In genomic region chr6:4939241-4939640, GRCh38 we compare ENCODE assay signal across 18 cellular contexts.
"Had no signal": no experiment of that assay in that cellular context is flagged by ENCODE, and none has a peak within 500 bp of the region (broad histone marks: within the 10 kb centered on the region; RNA-seq: fewer than 3 reads in every experiment).

No MANE protein-coding gene starts in this region.

- H3K9me3 Mint-ChIP-seq: dendritic cell treated with granulocyte-macrophage colony-stimulating factor and Interleukin-4, amounts not matched to agents 40 ng/mL and 50 ng/mL, for 4 days; naive thymus-derived CD8-positive, alpha-beta T cell; stimulated activated memory B cell treated with anti-CD40 and anti-IgM and Interleukin-4, amounts not matched to agents 10 μg/mL and 1 μg/mL and 100 μg/mL, for 72 hours had no signal

- ATAC-seq: gastroesophageal sphincter; left lobe of liver; mucosa of descending colon; naive thymus-derived CD8-positive, alpha-beta T cell; psoas muscle; right lobe of liver; stimulated activated memory B cell treated with anti-CD40 and anti-IgM and Interleukin-4, amounts not matched to agents 10 μg/mL and 1 μg/mL and 100 μg/mL, for 72 hours had no signal

- DNase-seq: esophagus squamous epithelium; foreskin fibroblast; glutamatergic neuron; islet precursor cell; mucosa of descending colon; naive thymus-derived CD8-positive, alpha-beta T cell; psoas muscle; retina; right lobe of liver; stimulated activated CD4-positive, alpha-beta T cell treated with anti-CD3 and anti-CD28 coated beads, Interleukin-4, amount 100 ng/mL, for 1 hour; stimulated activated CD8-positive, alpha-beta memory T cell treated with anti-CD3 and anti-CD28 coated beads, Interleukin-4, amount 100 ng/mL, for 48 hours; stomach; substantia nigra; transverse colon had no signal

- H3K27me3 Mint-ChIP-seq: dendritic cell treated with granulocyte-macrophage colony-stimulating factor and Interleukin-4, amounts not matched to agents 40 ng/mL and 50 ng/mL, for 4 days; naive thymus-derived CD8-positive, alpha-beta T cell; stimulated activated memory B cell treated with anti-CD40 and anti-IgM and Interleukin-4, amounts not matched to agents 10 μg/mL and 1 μg/mL and 100 μg/mL, for 72 hours had no signal

- H3K27ac Mint-ChIP-seq: dendritic cell treated with granulocyte-macrophage colony-stimulating factor and Interleukin-4, amounts not matched to agents 40 ng/mL and 50 ng/mL, for 4 days; stimulated activated memory B cell treated with anti-CD40 and anti-IgM and Interleukin-4, amounts not matched to agents 10 μg/mL and 1 μg/mL and 100 μg/mL, for 72 hours had no signal

- H3K4me3 Mint-ChIP-seq: dendritic cell treated with granulocyte-macrophage colony-stimulating factor and Interleukin-4, amounts not matched to agents 40 ng/mL and 50 ng/mL, for 4 days; naive thymus-derived CD8-positive, alpha-beta T cell; stimulated activated memory B cell treated with anti-CD40 and anti-IgM and Interleukin-4, amounts not matched to agents 10 μg/mL and 1 μg/mL and 100 μg/mL, for 72 hours had no signal
